1 cellular context compared by ENCODE assay signal in the genomic region with DNA sequence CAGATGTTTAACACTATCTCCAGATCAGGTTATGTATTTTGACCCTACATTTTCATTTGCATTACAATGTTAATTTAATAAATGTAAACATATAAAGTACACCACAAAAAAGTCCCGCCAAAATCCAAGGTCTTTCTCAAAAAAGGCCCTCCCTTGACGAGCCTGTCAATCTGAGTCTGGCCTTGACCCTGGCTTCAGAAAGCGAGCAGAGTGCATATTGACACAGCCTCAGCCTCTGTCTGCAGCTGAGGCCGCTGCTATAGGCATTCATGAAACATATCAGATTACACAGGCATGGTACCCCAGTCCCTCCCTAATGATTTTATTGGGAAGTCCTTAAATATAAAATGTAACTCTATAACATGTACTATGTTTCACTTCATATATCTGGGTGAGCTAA.
A peak's percentile ranks its signal among the peaks of the same experiment; 100 is the strongest.
TF ChIP-seq lines count a peak whose summit lies in the region.

No MANE protein-coding gene starts in this region.

TF ChIP-seq in HepG2, 621 proteins besides CTCF, POLR2A, EP300 and RAD21 (continues in another document):
- TF ChIP-seq ATF6 (CRISPR knock-in tag; conservative IDR thresholded peaks at IDR 0.05) (no peak), SRF (IDR thresholded peaks at IDR 0.05; ENCODE audit: low read depth, low read length) (no peak), NFIC (IDR thresholded peaks at IDR 0.05; ENCODE audit: low read length) (peak; percentile 79), HDAC6 (IDR thresholded peaks at IDR 0.05; ENCODE audit: low read depth, low read length) (no peak), HMGA1 (CRISPR knock-in tag; conservative IDR thresholded peaks at IDR 0.05) (no peak), SAP130 (CRISPR knock-in tag; IDR thresholded peaks at IDR 0.05; ENCODE audit: low read depth) (peak; percentile 82), SOX13 (IDR thresholded peaks at IDR 0.05) (peak; percentile 69), SOX13 (CRISPR knock-in tag; conservative IDR thresholded peaks at IDR 0.05 in 1 of 2, IDR thresholded peaks at IDR 0.05 in 1 of 2) (peak in 1 of 2 experiments; percentile 92; a peak in 2 of 4 replicates), ZFP62 (CRISPR knock-in tag; IDR thresholded peaks at IDR 0.05) (no peak), PAF1 (CRISPR knock-in tag; IDR thresholded peaks at IDR 0.05) (no peak), GTF2F1 (IDR thresholded peaks at IDR 0.05; ENCODE audit: low read length) (no peak), ZNF749 (CRISPR knock-in tag; IDR thresholded peaks at IDR 0.05; ENCODE audit: borderline replicate concordance) (no peak), NFRKB (IDR thresholded peaks at IDR 0.05) (no peak), MED13 (CRISPR knock-in tag; IDR thresholded peaks at IDR 0.05) (peak; percentile 83; the same call in 1 of the 2 replicates), CBX2 (IDR thresholded peaks at IDR 0.05; ENCODE audit: low read depth, low read length) (no peak), CBX2 (CRISPR knock-in tag; IDR thresholded peaks at IDR 0.05; ENCODE audit: low read depth) (no peak), SIX4 (CRISPR knock-in tag; IDR thresholded peaks at IDR 0.05) (peak; percentile 98), TP53 (CRISPR knock-in tag; conservative IDR thresholded peaks at IDR 0.05) (no peak), ZBTB43 (CRISPR knock-in tag; conservative IDR thresholded peaks at IDR 0.05) (no peak), TEAD3 (CRISPR knock-in tag; optimal IDR thresholded peaks at IDR 0.05; ENCODE audit: borderline replicate concordance) (peak; percentile 68), ATRX (CRISPR knock-in tag; IDR thresholded peaks at IDR 0.05; ENCODE audit: borderline replicate concordance) (no peak), ZBTB25 (CRISPR knock-in tag; IDR thresholded peaks at IDR 0.05) (0 out of 2 replicates have a peak, but pooled peaks have one; percentile 31), ZNF446 (CRISPR knock-in tag; IDR thresholded peaks at IDR 0.05) (no peak), MEF2D (CRISPR knock-in tag; IDR thresholded peaks at IDR 0.05) (0 out of 2 replicates have a peak, but pooled peaks have one; percentile 29), ZNF431 (CRISPR knock-in tag; IDR thresholded peaks at IDR 0.05; ENCODE audit: borderline replicate concordance, low read depth) (no peak), KDM2A (CRISPR knock-in tag; IDR thresholded peaks at IDR 0.05; ENCODE audit: borderline replicate concordance, low read depth) (0 out of 2 replicates have a peak, but pooled peaks have one; percentile 43), ZNF235 (CRISPR knock-in tag; IDR thresholded peaks at IDR 0.05; ENCODE audit: borderline replicate concordance) (no peak), PPARG (CRISPR knock-in tag; conservative IDR thresholded peaks at IDR 0.05) (peak; percentile 48; the same call in 1 of the 2 replicates), TBX2 (CRISPR knock-in tag; IDR thresholded peaks at IDR 0.05; ENCODE audit: borderline replicate concordance) (peak; percentile 39; the same call in 1 of the 2 replicates), NFIB (CRISPR knock-in tag; IDR thresholded peaks at IDR 0.05; ENCODE audit: borderline replicate concordance) (no peak), SALL1 (CRISPR knock-in tag; IDR thresholded peaks at IDR 0.05) (peak; percentile 99), ZNF460 (CRISPR knock-in tag; IDR thresholded peaks at IDR 0.05; ENCODE audit: borderline replicate concordance) (no peak), ISL2 (CRISPR knock-in tag; IDR thresholded peaks at IDR 0.05) (peak; percentile 91), ZNF503 (CRISPR knock-in tag; IDR thresholded peaks at IDR 0.05) (peak; percentile 87), BCL6 (CRISPR knock-in tag; IDR thresholded peaks at IDR 0.05) (peak; percentile 88), JUN (CRISPR knock-in tag; IDR thresholded peaks at IDR 0.05) (no peak), RFX3 (CRISPR knock-in tag; IDR thresholded peaks at IDR 0.05) (no peak), ZBTB38 (CRISPR knock-in tag; IDR thresholded peaks at IDR 0.05) (no peak), ZNF83 (CRISPR knock-in tag; IDR thresholded peaks at IDR 0.05; ENCODE audit: borderline replicate concordance) (no peak)
- TF ChIP-seq, protein P1, sequence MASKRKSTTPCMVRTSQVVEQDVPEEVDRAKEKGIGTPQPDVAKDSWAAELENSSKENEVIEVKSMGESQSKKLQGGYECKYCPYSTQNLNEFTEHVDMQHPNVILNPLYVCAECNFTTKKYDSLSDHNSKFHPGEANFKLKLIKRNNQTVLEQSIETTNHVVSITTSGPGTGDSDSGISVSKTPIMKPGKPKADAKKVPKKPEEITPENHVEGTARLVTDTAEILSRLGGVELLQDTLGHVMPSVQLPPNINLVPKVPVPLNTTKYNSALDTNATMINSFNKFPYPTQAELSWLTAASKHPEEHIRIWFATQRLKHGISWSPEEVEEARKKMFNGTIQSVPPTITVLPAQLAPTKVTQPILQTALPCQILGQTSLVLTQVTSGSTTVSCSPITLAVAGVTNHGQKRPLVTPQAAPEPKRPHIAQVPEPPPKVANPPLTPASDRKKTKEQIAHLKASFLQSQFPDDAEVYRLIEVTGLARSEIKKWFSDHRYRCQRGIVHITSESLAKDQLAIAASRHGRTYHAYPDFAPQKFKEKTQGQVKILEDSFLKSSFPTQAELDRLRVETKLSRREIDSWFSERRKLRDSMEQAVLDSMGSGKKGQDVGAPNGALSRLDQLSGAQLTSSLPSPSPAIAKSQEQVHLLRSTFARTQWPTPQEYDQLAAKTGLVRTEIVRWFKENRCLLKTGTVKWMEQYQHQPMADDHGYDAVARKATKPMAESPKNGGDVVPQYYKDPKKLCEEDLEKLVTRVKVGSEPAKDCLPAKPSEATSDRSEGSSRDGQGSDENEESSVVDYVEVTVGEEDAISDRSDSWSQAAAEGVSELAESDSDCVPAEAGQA (IDR thresholded peaks at IDR 0.05; ENCODE audit: low read depth), result no peak
- TF ChIP-seq, protein P1 (CRISPR knock-in tag; IDR thresholded peaks at IDR 0.05; ENCODE audit: borderline replicate concordance), result no peak
- TF ChIP-seq, protein P2, sequence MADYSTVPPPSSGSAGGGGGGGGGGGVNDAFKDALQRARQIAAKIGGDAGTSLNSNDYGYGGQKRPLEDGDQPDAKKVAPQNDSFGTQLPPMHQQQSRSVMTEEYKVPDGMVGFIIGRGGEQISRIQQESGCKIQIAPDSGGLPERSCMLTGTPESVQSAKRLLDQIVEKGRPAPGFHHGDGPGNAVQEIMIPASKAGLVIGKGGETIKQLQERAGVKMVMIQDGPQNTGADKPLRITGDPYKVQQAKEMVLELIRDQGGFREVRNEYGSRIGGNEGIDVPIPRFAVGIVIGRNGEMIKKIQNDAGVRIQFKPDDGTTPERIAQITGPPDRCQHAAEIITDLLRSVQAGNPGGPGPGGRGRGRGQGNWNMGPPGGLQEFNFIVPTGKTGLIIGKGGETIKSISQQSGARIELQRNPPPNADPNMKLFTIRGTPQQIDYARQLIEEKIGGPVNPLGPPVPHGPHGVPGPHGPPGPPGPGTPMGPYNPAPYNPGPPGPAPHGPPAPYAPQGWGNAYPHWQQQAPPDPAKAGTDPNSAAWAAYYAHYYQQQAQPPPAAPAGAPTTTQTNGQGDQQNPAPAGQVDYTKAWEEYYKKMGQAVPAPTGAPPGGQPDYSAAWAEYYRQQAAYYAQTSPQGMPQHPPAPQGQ (CRISPR knock-in tag; IDR thresholded peaks at IDR 0.05; ENCODE audit: borderline replicate concordance), result no peak
- TF ChIP-seq, protein P3, sequence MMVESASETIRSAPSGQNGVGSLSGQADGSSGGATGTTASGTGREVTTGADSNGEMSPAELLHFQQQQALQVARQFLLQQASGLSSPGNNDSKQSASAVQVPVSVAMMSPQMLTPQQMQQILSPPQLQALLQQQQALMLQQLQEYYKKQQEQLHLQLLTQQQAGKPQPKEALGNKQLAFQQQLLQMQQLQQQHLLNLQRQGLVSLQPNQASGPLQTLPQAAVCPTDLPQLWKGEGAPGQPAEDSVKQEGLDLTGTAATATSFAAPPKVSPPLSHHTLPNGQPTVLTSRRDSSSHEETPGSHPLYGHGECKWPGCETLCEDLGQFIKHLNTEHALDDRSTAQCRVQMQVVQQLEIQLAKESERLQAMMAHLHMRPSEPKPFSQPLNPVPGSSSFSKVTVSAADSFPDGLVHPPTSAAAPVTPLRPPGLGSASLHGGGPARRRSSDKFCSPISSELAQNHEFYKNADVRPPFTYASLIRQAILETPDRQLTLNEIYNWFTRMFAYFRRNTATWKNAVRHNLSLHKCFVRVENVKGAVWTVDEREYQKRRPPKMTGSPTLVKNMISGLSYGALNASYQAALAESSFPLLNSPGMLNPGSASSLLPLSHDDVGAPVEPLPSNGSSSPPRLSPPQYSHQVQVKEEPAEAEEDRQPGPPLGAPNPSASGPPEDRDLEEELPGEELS (CRISPR knock-in tag; IDR thresholded peaks at IDR 0.05), result peak; percentile 85
- TF ChIP-seq, protein P4, sequence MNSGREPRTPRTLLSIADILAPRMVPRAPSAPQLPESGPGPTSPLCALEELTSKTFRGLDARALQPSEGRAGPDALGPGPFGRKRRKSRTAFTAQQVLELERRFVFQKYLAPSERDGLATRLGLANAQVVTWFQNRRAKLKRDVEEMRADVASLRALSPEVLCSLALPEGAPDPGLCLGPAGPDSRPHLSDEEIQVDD (CRISPR knock-in tag; IDR thresholded peaks at IDR 0.05; ENCODE audit: borderline replicate concordance), result no peak
- TF ChIP-seq, protein P5, sequence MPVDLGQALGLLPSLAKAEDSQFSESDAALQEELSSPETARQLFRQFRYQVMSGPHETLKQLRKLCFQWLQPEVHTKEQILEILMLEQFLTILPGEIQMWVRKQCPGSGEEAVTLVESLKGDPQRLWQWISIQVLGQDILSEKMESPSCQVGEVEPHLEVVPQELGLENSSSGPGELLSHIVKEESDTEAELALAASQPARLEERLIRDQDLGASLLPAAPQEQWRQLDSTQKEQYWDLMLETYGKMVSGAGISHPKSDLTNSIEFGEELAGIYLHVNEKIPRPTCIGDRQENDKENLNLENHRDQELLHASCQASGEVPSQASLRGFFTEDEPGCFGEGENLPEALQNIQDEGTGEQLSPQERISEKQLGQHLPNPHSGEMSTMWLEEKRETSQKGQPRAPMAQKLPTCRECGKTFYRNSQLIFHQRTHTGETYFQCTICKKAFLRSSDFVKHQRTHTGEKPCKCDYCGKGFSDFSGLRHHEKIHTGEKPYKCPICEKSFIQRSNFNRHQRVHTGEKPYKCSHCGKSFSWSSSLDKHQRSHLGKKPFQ (CRISPR knock-in tag; IDR thresholded peaks at IDR 0.05; ENCODE audit: insufficient replicate concordance), result no peak
